ENCODE assay signal across 10 cellular contexts in genomic region chr5:143592648-143593047, GRCh38.
DNase-seq lines count a peak whose midpoint lies in the region; ATAC-seq and TF ChIP-seq lines count a peak whose summit lies in the region.
"Had no signal": no experiment of that assay in that cellular context is flagged by ENCODE, and none has a peak within 500 bp of the region (broad histone marks: within the 10 kb centered on the region; RNA-seq: fewer than 3 reads in every experiment).

No MANE protein-coding gene starts in this region.

- H3K9me3 Mint-ChIP-seq in activated B cell treated with CpG ODN at 0.5 μM for 24 hours (no peaks in the 10 kb centered on the region), glutamatergic neuron (ENCODE audit: unreplicated experiment) (no peaks in the 10 kb centered on the region)

- H3K27me3 ChIP-seq in BLaER1 treated with 17β-estradiol and CSF1 and Interleukin-3, amounts not matched to agents 10 nM and 100 nM, result no peaks in the 10 kb centered on the region

- H3K4me2 ChIP-seq in BLaER1 treated with 17β-estradiol and CSF1 and Interleukin-3, amounts not matched to agents 10 nM and 100 nM, result peak overlapping the region; percentile 74 to 93 (median 85)

- H3K36me3 Mint-ChIP-seq in activated B cell treated with CpG ODN at 0.5 μM for 24 hours (ENCODE audit: low read depth), result no peaks in the 10 kb centered on the region
- no peaks in the 10 kb centered on the region for H3K36me3 Mint-ChIP-seq in glutamatergic neuron (ENCODE audit: unreplicated experiment)

- H3K27ac ChIP-seq in BLaER1 treated with 17β-estradiol and CSF1 and Interleukin-3, amounts not matched to agents 10 nM and 100 nM, result peak overlapping the region; percentile 16 to 89 (median 82); a peak in 21 of 22 replicates

- H3K4me3 Mint-ChIP-seq in activated B cell treated with CpG ODN at 0.5 μM for 24 hours (no peak overlapping the region), glutamatergic neuron (ENCODE audit: unreplicated experiment) (no peak overlapping the region)
- H3K4me3 Mint-ChIP-seq: stimulated activated naive CD8-positive, alpha-beta T cell treated with anti-CD3 and anti-CD28 coated beads, Interleukin-15, Interleukin-2, amounts not matched to agents 100 ng/mL and 50 ng/mL, for 24 hours had no signal

- H3K4me3 ChIP-seq in BLaER1 treated with 17β-estradiol and CSF1 and Interleukin-3, amounts not matched to agents 10 nM and 100 nM, result peak overlapping the region in 4 of 10 experiments; percentile 9 to 39 (median 24); a peak in 4 of 20 replicates

- H3K9ac ChIP-seq in BLaER1 treated with 17β-estradiol and CSF1 and Interleukin-3, amounts not matched to agents 10 nM and 100 nM, result peak overlapping the region in 10 of 11 experiments; percentile 14 to 71 (median 60); a peak in 15 of 22 replicates

- H3K27me3 Mint-ChIP-seq in activated B cell treated with CpG ODN at 0.5 μM for 24 hours (no peaks in the 10 kb centered on the region), glutamatergic neuron (ENCODE audit: unreplicated experiment) (peaks cover 3% of the 10 kb centered on the region)
- H3K27me3 Mint-ChIP-seq: stimulated activated naive CD8-positive, alpha-beta T cell treated with anti-CD3 and anti-CD28 coated beads, Interleukin-15, Interleukin-2, amounts not matched to agents 100 ng/mL and 50 ng/mL, for 24 hours had no signal

- intact Hi-C loops in activated B cell treated with CpG ODN at 0.5 μM for 24 hours (cut with micrococcal nuclease), result no loop called here

- DNase-seq in activated B cell treated with CpG ODN at 0.5 μM for 24 hours (no peak), HK-2 (ENCODE audit: unreplicated experiment) (no peak), glutamatergic neuron (no peak), NCI-H1105 treated with DMSO at 0.1 percent for 48 hours (lab: John Stamatoyannopoulos, UW) (no peak), activated T-cell treated with anti-CD3 and anti-CD28 coated beads for 4 hours (no peak)

- H3K27ac Mint-ChIP-seq in activated B cell treated with CpG ODN at 0.5 μM for 24 hours (no peak overlapping the region), glutamatergic neuron (ENCODE audit: unreplicated experiment) (no peak overlapping the region)
- H3K27ac Mint-ChIP-seq: stimulated activated naive CD8-positive, alpha-beta T cell treated with anti-CD3 and anti-CD28 coated beads, Interleukin-15, Interleukin-2, amounts not matched to agents 100 ng/mL and 50 ng/mL, for 24 hours had no signal

- ATAC-seq in GM19035 (IDR thresholded peaks at IDR 0.05; ENCODE audit: unreplicated experiment) (peak; percentile 85), HG03097 (IDR thresholded peaks at IDR 0.05; ENCODE audit: low FRiP score, unreplicated experiment) (peak; percentile 70), activated B cell treated with CpG ODN at 0.5 μM for 24 hours (ENCODE audit: low read depth) (peak; percentile 74)
- ATAC-seq: left colon had no signal

- CTCF ChIA-PET in activated B cell treated with CpG ODN at 0.5 μM for 24 hours (lab: Charles Lee), result no interaction called here

- TF ChIP-seq CTCF in activated B cell treated with CpG ODN at 0.5 μM for 24 hours (IDR thresholded peaks at IDR 0.05) (no peak), glutamatergic neuron (IDR thresholded peaks at IDR 0.05; ENCODE audit: partially characterized antibody, unreplicated experiment) (no peak)

- no peaks in the 10 kb centered on the region for H3K36me3 ChIP-seq in BLaER1 treated with 17β-estradiol and CSF1 and Interleukin-3, amounts not matched to agents 10 nM and 100 nM

- POLR2A ChIA-PET in activated B cell treated with CpG ODN at 0.5 μM for 24 hours (lab: Charles Lee), result interaction anchor here (1.0 to 1.1 kb wide), 2 partner anchors 19 to 189 kb away, joined by 3 read pairs; partner anchors contain the start of gene NR3C1

- H3K9me3 ChIP-seq in BLaER1 treated with 17β-estradiol and CSF1 and Interleukin-3, amounts not matched to agents 10 nM and 100 nM (replicated peaks in 1 of 11), result peaks cover 0 to 5% (median 4%) of the 10 kb centered on the region in 11 experiments; a peak in 13 of 22 replicates

- peaks cover 42 to 72% (median 57%) of the 10 kb centered on the region in 10 experiments for H3K4me1 ChIP-seq in BLaER1 treated with 17β-estradiol and CSF1 and Interleukin-3, amounts not matched to agents 10 nM and 100 nM

- H3K4me1 Mint-ChIP-seq in activated B cell treated with CpG ODN at 0.5 μM for 24 hours (peaks cover 49% of the 10 kb centered on the region), glutamatergic neuron (ENCODE audit: low read depth, unreplicated experiment) (peaks cover 16% of the 10 kb centered on the region)

- no peaks in the 10 kb centered on the region for H4K20me1 ChIP-seq in BLaER1 treated with 17β-estradiol and CSF1 and Interleukin-3, amounts not matched to agents 10 nM and 100 nM
